1 cellular context compared by ENCODE assay signal in the genomic region with DNA sequence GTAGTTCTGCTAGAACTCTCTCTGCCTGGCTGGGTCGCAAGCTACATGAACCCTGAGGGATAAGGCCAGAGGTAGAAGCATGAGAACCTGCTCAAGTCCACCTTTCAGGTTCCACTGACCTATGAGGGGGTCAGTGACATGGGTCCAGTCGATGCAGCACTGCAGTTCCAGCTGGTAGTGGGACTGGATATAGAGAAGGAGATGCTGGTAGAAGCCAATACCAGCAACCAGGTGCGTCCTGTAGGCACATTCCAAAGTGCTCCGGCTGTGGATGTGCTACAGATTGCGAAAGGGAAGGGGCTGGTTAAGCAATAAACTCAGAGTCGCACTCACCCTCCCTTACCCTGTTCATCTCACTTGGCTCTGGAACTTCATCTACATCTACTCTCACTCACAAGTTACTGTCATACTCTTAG.
TF ChIP-seq lines count a peak whose summit lies in the region.

No MANE protein-coding gene starts in this region.

TF ChIP-seq in IMR-90, 13 proteins besides CTCF, POLR2A, EP300 and RAD21 (continued from another document):
- no peak for TF ChIP-seq ELK1 (IDR thresholded peaks at IDR 0.05; ENCODE audit: borderline replicate concordance, low read depth, low read length)
